In the genomic region with DNA sequence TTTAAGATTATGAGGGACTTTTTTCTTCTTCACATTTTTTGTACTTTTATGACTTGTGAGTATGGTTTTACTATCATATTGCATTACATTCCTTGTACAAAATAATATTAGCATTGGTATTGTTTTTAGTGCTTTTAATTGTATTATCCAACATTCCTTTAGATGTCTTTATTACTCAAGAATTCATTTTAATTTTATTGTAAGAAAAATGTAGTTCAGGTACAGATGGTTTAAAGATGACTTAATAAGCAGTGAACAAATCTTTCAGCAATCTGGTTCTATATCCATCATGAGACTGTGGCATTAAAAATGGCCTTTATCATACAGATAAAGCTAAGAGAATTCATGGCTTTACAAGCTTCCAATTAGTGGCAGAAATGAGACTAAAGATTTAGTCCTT, we compare ENCODE assay signal across 27 cellular contexts.
A peak's percentile ranks its signal among the peaks of the same experiment; 100 is the strongest.
DNase-seq lines count a peak whose midpoint lies in the region; ATAC-seq and TF ChIP-seq lines count a peak whose summit lies in the region.
"Had no signal": no experiment of that assay in that cellular context is flagged by ENCODE, and none has a peak within 500 bp of the region (broad histone marks: within the 10 kb centered on the region; RNA-seq: fewer than 3 reads in every experiment).

No MANE protein-coding gene starts in this region.

- no peaks in the 10 kb centered on the region for H3K9me3 ChIP-seq in SK-N-SH
- H3K9me3 ChIP-seq: A549, BE2C, BLaER1, Caco-2 had no signal

- no peaks in the 10 kb centered on the region for H3K79me2 ChIP-seq in SK-N-SH (ENCODE audit: insufficient read depth)

- no peak for TF ChIP-seq RAD21 in SK-N-SH (IDR thresholded peaks at IDR 0.05; ENCODE audit: low read length)

- no peaks in the 10 kb centered on the region for H3K36me3 ChIP-seq in SK-N-SH (replicated peaks in 1 of 2; ENCODE audit: control insufficient read depth in 1 of 2, insufficient read depth in 2 of 2, low read length in 1 of 2)
- H3K36me3 ChIP-seq: BE2C; BLaER1; BLaER1 treated with 17β-estradiol and CSF1 and Interleukin-3, amounts not matched to agents 10 nM and 100 nM had no signal

- POLR2A ChIA-PET in SK-N-SH (lab: Yijun Ruan, JAX), result no interaction called here

- H4K20me1 ChIP-seq in SK-N-SH (ENCODE audit: insufficient read depth), result no peaks in the 10 kb centered on the region
- H4K20me1 ChIP-seq: BLaER1; BLaER1 treated with 17β-estradiol and CSF1 and Interleukin-3, amounts not matched to agents 10 nM and 100 nM had no signal

- no peak overlapping the region for H3K4me2 ChIP-seq in SK-N-SH
- H3K4me2 ChIP-seq: A549; BLaER1; BLaER1 treated with 17β-estradiol and CSF1 and Interleukin-3, amounts not matched to agents 10 nM and 100 nM had no signal

- no peaks in the 10 kb centered on the region for H3K9me2 ChIP-seq in SK-N-SH

- no peak overlapping the region for H3K9ac ChIP-seq in SK-N-SH
- H3K9ac ChIP-seq: BLaER1; BLaER1 treated with 17β-estradiol and CSF1 and Interleukin-3, amounts not matched to agents 10 nM and 100 nM had no signal

- no peak for DNase-seq in SK-N-SH
- DNase-seq: 8988T; ACHN; AML-193; BE2C; C1 segment of cervical spinal cord; Caco-2; Calu3; CD4-positive, alpha-beta memory T cell; CD4-positive, alpha-beta T cell; CD4-positive, CD25-positive, alpha-beta regulatory T cell; CD8-positive, alpha-beta memory T cell; CD8-positive, alpha-beta T cell; COR-L47; DMS 273 treated with DMSO at 0.1 percent for 48 hours; DMS153; DMS53; DMS79; DMS79 treated with DMSO at 0.1 percent for 48 hours; DND-41; EL had no signal

- CTCF ChIA-PET in SK-N-SH (lab: Yijun Ruan, JAX), result interaction anchor here (1.4 kb wide), 1 partner anchor 11 kb away, joined by 3 read pairs; no protein-coding TSS in a partner anchor

- no peaks in the 10 kb centered on the region for H3K27me3 ChIP-seq in SK-N-SH (ENCODE audit: insufficient read depth)
- H3K27me3 ChIP-seq: BE2C; BLaER1; BLaER1 treated with 17β-estradiol and CSF1 and Interleukin-3, amounts not matched to agents 10 nM and 100 nM had no signal

- no peaks in the 10 kb centered on the region for H3K4me1 ChIP-seq in SK-N-SH (ENCODE audit: control insufficient read depth in 1 of 2, insufficient read depth in 2 of 2, low read depth in 1 of 2, low read length in 1 of 2)
- H3K4me1 ChIP-seq: A549, Caco-2 had no signal

- ATAC-seq in SK-N-SH treated with all-trans-retinoic acid at 6 μM for 48 hours, result peak; percentile 54
- ATAC-seq: A549; CD8-positive, alpha-beta T cell had no signal

- no peak overlapping the region for H3K27ac ChIP-seq in SK-N-SH (ENCODE audit: low read depth in 2 of 2, low read length in 1 of 2)
- H3K27ac ChIP-seq: 22Rv1; A549; BLaER1; BLaER1 treated with 17β-estradiol and CSF1 and Interleukin-3, amounts not matched to agents 10 nM and 100 nM; C4-2B had no signal

- H3K4me3 ChIP-seq in SK-N-SH (ENCODE audit: low read depth in 2 of 2, low read length in 1 of 2), result no peak overlapping the region
- H3K4me3 ChIP-seq: A549; BLaER1; BLaER1 treated with 17β-estradiol and CSF1 and Interleukin-3, amounts not matched to agents 10 nM and 100 nM had no signal

- no peak for TF ChIP-seq CTCF in SK-N-SH (IDR thresholded peaks at IDR 0.05)

- no peak overlapping the region for H2AFZ ChIP-seq in SK-N-SH (ENCODE audit: low read depth)

- no peaks in the 10 kb centered on the region for H3F3A ChIP-seq in SK-N-SH (replicated peaks; ENCODE audit: insufficient read depth)

- no peak for TF ChIP-seq EP300 in SK-N-SH (IDR thresholded peaks at IDR 0.05; ENCODE audit: borderline replicate concordance in 1 of 2, low read depth in 1 of 2, low read length in 1 of 2)

TF ChIP-seq in SK-N-SH treated with all-trans-retinoic acid at 6 μM for 48 hours, 23 proteins besides CTCF, POLR2A, EP300 and RAD21 (continues in another document):
- no peak for TF ChIP-seq TCF4 (CRISPR knock-in tag; IDR thresholded peaks at IDR 0.05; ENCODE audit: borderline replicate concordance)
- TF ChIP-seq ISL1 (CRISPR knock-in tag; IDR thresholded peaks at IDR 0.05), result peak; percentile 96
- no peak for TF ChIP-seq ZNF565 (CRISPR knock-in tag; conservative IDR thresholded peaks at IDR 0.05; ENCODE audit: low read depth)
- TF ChIP-seq ESRRG (CRISPR knock-in tag; IDR thresholded peaks at IDR 0.05), result no peak
- no peak for TF ChIP-seq ZC3H10 (CRISPR knock-in tag; IDR thresholded peaks at IDR 0.05)
- TF ChIP-seq, protein P1, sequence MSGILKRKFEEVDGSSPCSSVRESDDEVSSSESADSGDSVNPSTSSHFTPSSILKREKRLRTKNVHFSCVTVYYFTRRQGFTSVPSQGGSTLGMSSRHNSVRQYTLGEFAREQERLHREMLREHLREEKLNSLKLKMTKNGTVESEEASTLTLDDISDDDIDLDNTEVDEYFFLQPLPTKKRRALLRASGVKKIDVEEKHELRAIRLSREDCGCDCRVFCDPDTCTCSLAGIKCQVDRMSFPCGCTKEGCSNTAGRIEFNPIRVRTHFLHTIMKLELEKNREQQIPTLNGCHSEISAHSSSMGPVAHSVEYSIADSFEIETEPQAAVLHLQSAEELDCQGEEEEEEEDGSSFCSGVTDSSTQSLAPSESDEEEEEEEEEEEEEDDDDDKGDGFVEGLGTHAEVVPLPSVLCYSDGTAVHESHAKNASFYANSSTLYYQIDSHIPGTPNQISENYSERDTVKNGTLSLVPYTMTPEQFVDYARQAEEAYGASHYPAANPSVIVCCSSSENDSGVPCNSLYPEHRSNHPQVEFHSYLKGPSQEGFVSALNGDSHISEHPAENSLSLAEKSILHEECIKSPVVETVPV (CRISPR knock-in tag; IDR thresholded peaks at IDR 0.05), result 0 out of 2 replicates have a peak, but pooled peaks have one; percentile 32
- TF ChIP-seq, protein P2, sequence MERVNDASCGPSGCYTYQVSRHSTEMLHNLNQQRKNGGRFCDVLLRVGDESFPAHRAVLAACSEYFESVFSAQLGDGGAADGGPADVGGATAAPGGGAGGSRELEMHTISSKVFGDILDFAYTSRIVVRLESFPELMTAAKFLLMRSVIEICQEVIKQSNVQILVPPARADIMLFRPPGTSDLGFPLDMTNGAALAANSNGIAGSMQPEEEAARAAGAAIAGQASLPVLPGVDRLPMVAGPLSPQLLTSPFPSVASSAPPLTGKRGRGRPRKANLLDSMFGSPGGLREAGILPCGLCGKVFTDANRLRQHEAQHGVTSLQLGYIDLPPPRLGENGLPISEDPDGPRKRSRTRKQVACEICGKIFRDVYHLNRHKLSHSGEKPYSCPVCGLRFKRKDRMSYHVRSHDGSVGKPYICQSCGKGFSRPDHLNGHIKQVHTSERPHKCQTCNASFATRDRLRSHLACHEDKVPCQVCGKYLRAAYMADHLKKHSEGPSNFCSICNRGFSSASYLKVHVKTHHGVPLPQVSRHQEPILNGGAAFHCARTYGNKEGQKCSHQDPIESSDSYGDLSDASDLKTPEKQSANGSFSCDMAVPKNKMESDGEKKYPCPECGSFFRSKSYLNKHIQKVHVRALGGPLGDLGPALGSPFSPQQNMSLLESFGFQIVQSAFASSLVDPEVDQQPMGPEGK (CRISPR knock-in tag; IDR thresholded peaks at IDR 0.05; ENCODE audit: borderline replicate concordance), result 0 out of 2 replicates have a peak, but pooled peaks have one; percentile 12

TF ChIP-seq in SK-N-SH, 30 proteins besides CTCF, POLR2A, EP300 and RAD21 (continues in another document):
- TF ChIP-seq FOXM1 (IDR thresholded peaks at IDR 0.05; ENCODE audit: low read depth) (no peak), EZH2phosphoT487 (IDR thresholded peaks at IDR 0.05; ENCODE audit: borderline replicate concordance, low read depth) (no peak), POLR2AphosphoS5 (IDR thresholded peaks at IDR 0.05; ENCODE audit: low read depth, low read length) (no peak), JUND (IDR thresholded peaks at IDR 0.05) (no peak), TEAD4 (IDR thresholded peaks at IDR 0.05; ENCODE audit: borderline replicate concordance, insufficient read depth) (no peak), USF1 (IDR thresholded peaks at IDR 0.05; ENCODE audit: borderline replicate concordance, low read depth) (no peak), SMC3 (IDR thresholded peaks at IDR 0.05; ENCODE audit: low read depth, low read length) (no peak), NFIC (IDR thresholded peaks at IDR 0.05; ENCODE audit: borderline replicate concordance) (no peak), TCF12 (IDR thresholded peaks at IDR 0.05) (no peak), YY1 (IDR thresholded peaks at IDR 0.05; ENCODE audit: low read depth) (no peak), RCOR1 (IDR thresholded peaks at IDR 0.05; ENCODE audit: low read length) (no peak), GATA2 (CRISPR knock-in tag; IDR thresholded peaks at IDR 0.05) (no peak), TAF1 (IDR thresholded peaks at IDR 0.05; ENCODE audit: borderline replicate concordance, low read depth, low read length) (no peak)
- TF ChIP-seq, protein P3, sequence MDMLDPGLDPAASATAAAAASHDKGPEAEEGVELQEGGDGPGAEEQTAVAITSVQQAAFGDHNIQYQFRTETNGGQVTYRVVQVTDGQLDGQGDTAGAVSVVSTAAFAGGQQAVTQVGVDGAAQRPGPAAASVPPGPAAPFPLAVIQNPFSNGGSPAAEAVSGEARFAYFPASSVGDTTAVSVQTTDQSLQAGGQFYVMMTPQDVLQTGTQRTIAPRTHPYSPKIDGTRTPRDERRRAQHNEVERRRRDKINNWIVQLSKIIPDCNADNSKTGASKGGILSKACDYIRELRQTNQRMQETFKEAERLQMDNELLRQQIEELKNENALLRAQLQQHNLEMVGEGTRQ (IDR thresholded peaks at IDR 0.05; ENCODE audit: borderline replicate concordance, low read depth, low read length), result no peak
- TF ChIP-seq, protein P4, sequence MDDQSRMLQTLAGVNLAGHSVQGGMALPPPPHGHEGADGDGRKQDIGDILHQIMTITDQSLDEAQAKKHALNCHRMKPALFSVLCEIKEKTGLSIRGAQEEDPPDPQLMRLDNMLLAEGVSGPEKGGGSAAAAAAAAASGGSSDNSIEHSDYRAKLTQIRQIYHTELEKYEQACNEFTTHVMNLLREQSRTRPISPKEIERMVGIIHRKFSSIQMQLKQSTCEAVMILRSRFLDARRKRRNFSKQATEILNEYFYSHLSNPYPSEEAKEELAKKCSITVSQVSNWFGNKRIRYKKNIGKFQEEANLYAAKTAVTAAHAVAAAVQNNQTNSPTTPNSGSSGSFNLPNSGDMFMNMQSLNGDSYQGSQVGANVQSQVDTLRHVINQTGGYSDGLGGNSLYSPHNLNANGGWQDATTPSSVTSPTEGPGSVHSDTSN (IDR thresholded peaks at IDR 0.05), result no peak
- TF ChIP-seq, protein P5, sequence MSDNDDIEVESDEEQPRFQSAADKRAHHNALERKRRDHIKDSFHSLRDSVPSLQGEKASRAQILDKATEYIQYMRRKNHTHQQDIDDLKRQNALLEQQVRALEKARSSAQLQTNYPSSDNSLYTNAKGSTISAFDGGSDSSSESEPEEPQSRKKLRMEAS (IDR thresholded peaks at IDR 0.05; ENCODE audit: low read depth), result no peak
